12 cellular contexts compared by ENCODE assay signal in genomic region chr10:117365612-117366011, GRCh38. TPM values are rescaled to one million over a fixed set of nuclear protein-coding genes. Genes with fewer than 3 reads are reported as not detected.
DNase-seq lines count a peak whose midpoint lies in the region; ATAC-seq, FAIRE-seq and TF ChIP-seq lines count a peak whose summit lies in the region.
"Had no signal": no experiment of that assay in that cellular context is flagged by ENCODE, and none has a peak within 500 bp of the region (broad histone marks: within the 10 kb centered on the region; RNA-seq: fewer than 3 reads in every experiment).

No MANE protein-coding gene starts in this region.

- no peaks in the 10 kb centered on the region for H3K9me3 ChIP-seq in CD4-positive, alpha-beta T cell (ENCODE audit: control insufficient read depth, low read length)

- no peak for TF ChIP-seq CTCF in endothelial cell (IDR thresholded peaks at IDR 0.05; ENCODE audit: unreplicated experiment)
- no peak for TF ChIP-seq CTCF in CD4-positive, alpha-beta T cell (IDR thresholded peaks at IDR 0.05)

- no peak for DNase-seq in activated naive CD8-positive, alpha-beta T cell treated with anti-CD3 and anti-CD28 coated beads for 36 hours
- peak; percentile 59 to 74 for DNase-seq in lung microvascular endothelial cell (ENCODE audit: low read depth in 2 of 2)
- no peak for DNase-seq in urothelium cell line (ENCODE audit: low spot score)
- no peak for DNase-seq in NCI-H1930 (lab: John Stamatoyannopoulos, UW)
- DNase-seq in endothelial cell (ENCODE audit: low spot score) = no peak
- no peak for DNase-seq in CD4-positive, alpha-beta T cell
- DNase-seq: activated CD4-positive, alpha-beta T cell treated with anti-CD3 and anti-CD28 coated beads, Interleukin-2, amount 50 U/mL, for 4 hours; amygdala; mesendoderm; MV-4-11 had no signal

- H3K36me3 Mint-ChIP-seq in activated naive CD8-positive, alpha-beta T cell treated with anti-CD3 and anti-CD28 coated beads for 36 hours = peaks cover 18% of the 10 kb centered on the region
- no peaks in the 10 kb centered on the region for H3K36me3 Mint-ChIP-seq in endothelial cell (ENCODE audit: low read depth, unreplicated experiment)
- peaks cover 6% of the 10 kb centered on the region for H3K36me3 Mint-ChIP-seq in CD4-positive, alpha-beta T cell (ENCODE audit: low read depth)

- H3K4me1 Mint-ChIP-seq in activated naive CD8-positive, alpha-beta T cell treated with anti-CD3 and anti-CD28 coated beads for 36 hours = peaks cover 63% of the 10 kb centered on the region
- H3K4me1 Mint-ChIP-seq in endothelial cell (ENCODE audit: unreplicated experiment) = peaks cover 11% of the 10 kb centered on the region
- H3K4me1 Mint-ChIP-seq in CD4-positive, alpha-beta T cell (ENCODE audit: low read depth) = peaks cover 81% of the 10 kb centered on the region

- H3K27ac Mint-ChIP-seq in activated naive CD8-positive, alpha-beta T cell treated with anti-CD3 and anti-CD28 coated beads for 36 hours = peak overlapping the region; percentile 42
- no peak overlapping the region for H3K27ac Mint-ChIP-seq in endothelial cell (ENCODE audit: unreplicated experiment)
- no peak overlapping the region for H3K27ac Mint-ChIP-seq in CD4-positive, alpha-beta T cell

- FAIRE-seq in urothelium cell line (lab: Jason Lieb, UNC) = no peak

- peaks cover 1% of the 10 kb centered on the region for H3K9me3 Mint-ChIP-seq in activated naive CD8-positive, alpha-beta T cell treated with anti-CD3 and anti-CD28 coated beads for 36 hours
- no peaks in the 10 kb centered on the region for H3K9me3 Mint-ChIP-seq in endothelial cell (ENCODE audit: unreplicated experiment)
- no peaks in the 10 kb centered on the region for H3K9me3 Mint-ChIP-seq in CD4-positive, alpha-beta T cell

- H3K27me3 Mint-ChIP-seq in activated naive CD8-positive, alpha-beta T cell treated with anti-CD3 and anti-CD28 coated beads for 36 hours = no peaks in the 10 kb centered on the region
- H3K27me3 Mint-ChIP-seq in endothelial cell (ENCODE audit: unreplicated experiment) = no peaks in the 10 kb centered on the region
- H3K27me3 Mint-ChIP-seq in CD4-positive, alpha-beta T cell = no peaks in the 10 kb centered on the region

- ATAC-seq in GM18870 (IDR thresholded peaks at IDR 0.05; ENCODE audit: unreplicated experiment) (peak; percentile 28), HG03108 (IDR thresholded peaks at IDR 0.05; ENCODE audit: unreplicated experiment) (peak; percentile 34)
- no peak for ATAC-seq in CD4-positive, alpha-beta T cell (ENCODE audit: poor library complexity)

- intact Hi-C loops in CD4-positive, alpha-beta T cell (cut with DNase I, micrococcal nuclease) = no loop called here

- no peak overlapping the region for H3K4me3 Mint-ChIP-seq in activated naive CD8-positive, alpha-beta T cell treated with anti-CD3 and anti-CD28 coated beads for 36 hours
- H3K4me3 Mint-ChIP-seq in endothelial cell (ENCODE audit: unreplicated experiment) = no peak overlapping the region
- no peak overlapping the region for H3K4me3 Mint-ChIP-seq in CD4-positive, alpha-beta T cell

- CTCF ChIA-PET in CD4-positive, alpha-beta T cell (lab: Charles Lee) = no interaction called here

- H3K27ac ChIP-seq in CD4-positive, alpha-beta T cell (ENCODE audit: low read depth, low read length) = no peak overlapping the region

- H3K27me3 ChIP-seq in CD4-positive, alpha-beta T cell (ENCODE audit: control insufficient read depth, insufficient read depth, low read length) = no peaks in the 10 kb centered on the region

- POLR2A ChIA-PET in CD4-positive, alpha-beta T cell (lab: Charles Lee) = no interaction called here

RNA-seq across cellular contexts. Expression of gene PDZD8, which starts 9.6 kb away (rescaled TPM):
- 10 to 100 TPM; 19.7 to 20.4 TPM for total RNA-seq in activated naive CD8-positive, alpha-beta T cell treated with anti-CD3 and anti-CD28 coated beads for 36 hours
- total RNA-seq in lung microvascular endothelial cell = 8.3 and 13.1 TPM in 2 replicates
- 25.6 TPM for total RNA-seq in endothelial cell (ENCODE audit: unreplicated experiment)
- 10 to 100 TPM; 25.2 to 31.1 TPM for total RNA-seq in CD4-positive, alpha-beta T cell

Comparison
In these comparisons a context has a peak if more than half of its experiments do, and no peak if none do; other contexts are left out.
1. DNase-seq: peak in lung microvascular endothelial cell (2 of 2); none in activated naive CD8-positive, alpha-beta T cell treated with anti-CD3 and anti-CD28 coated beads for 36 hours (single experiment), urothelium cell line (single experiment), NCI-H1930 (0 of 2), endothelial cell (single experiment) and CD4-positive, alpha-beta T cell (0 of 10).